In genomic region chr10:122460891-122461293, GRCh38 we compare ENCODE assay signal across 9 cellular contexts. TPM values are rescaled to one million over a fixed set of nuclear protein-coding genes. Genes with fewer than 3 reads are reported as not detected.
DNase-seq lines count a peak whose midpoint lies in the region; ATAC-seq and TF ChIP-seq lines count a peak whose summit lies in the region.
"Had no signal": no experiment of that assay in that cellular context is flagged by ENCODE, and none has a peak within 500 bp of the region (broad histone marks: within the 10 kb centered on the region; RNA-seq: fewer than 3 reads in every experiment).

No MANE protein-coding gene starts in this region.

- no peaks in the 10 kb centered on the region for H3K9me2 ChIP-seq in SK-N-SH

- H3K27ac ChIP-seq in SK-N-SH (ENCODE audit: low read depth in 2 of 2, low read length in 1 of 2) (peak overlapping the region in 1 of 2 experiments; percentile 45; a peak in 1 of 4 replicates), mesendoderm (ENCODE audit: low read depth, low read length) (no peak overlapping the region), tibial artery (peak overlapping the region; percentile 93 to 94)

- peak overlapping the region; percentile 42 for H3K56ac ChIP-seq in mesendoderm (ENCODE audit: low read length)

- CTCF ChIA-PET in SK-N-SH (lab: Yijun Ruan, JAX): interaction anchor here (1.4 kb wide), 2 partner anchors 118 to 162 kb away, joined by 3 to 4 read pairs; no protein-coding TSS in a partner anchor

- H3K4me1 ChIP-seq in SK-N-SH (ENCODE audit: control insufficient read depth in 1 of 2, insufficient read depth in 2 of 2, low read depth in 1 of 2, low read length in 1 of 2): peaks cover 5 to 19% of the 10 kb centered on the region in 2 experiments; a peak in 2 of 4 replicates
- H3K4me1 ChIP-seq in mesendoderm (ENCODE audit: control insufficient read depth, low read depth, low read length): no peaks in the 10 kb centered on the region
- H3K4me1 ChIP-seq in tibial artery: peaks cover 0 to 34% (median 28%) of the 10 kb centered on the region in 4 donors

- H2AK5ac ChIP-seq in mesendoderm (ENCODE audit: low read length): no peak overlapping the region

- H3K9me3 ChIP-seq in SK-N-SH (no peaks in the 10 kb centered on the region), tibial artery (no peaks in the 10 kb centered on the region)

- peaks cover 6% of the 10 kb centered on the region for H3K36me3 Mint-ChIP-seq in effector memory CD8-positive, alpha-beta T cell (ENCODE audit: insufficient read depth)
- H3K36me3 Mint-ChIP-seq: IgD-negative memory B cell had no signal

- 39% methylated on average over 3 of the region's 40 CpGs for WGBS in SK-N-SH (ENCODE audit: low lambda C conversion rate)
- WGBS in mesendoderm (ENCODE audit: extremely low coverage, insufficient coverage, low lambda C conversion rate): no CpG with 5 or more reads among the region's 40 CpGs

- no peaks in the 10 kb centered on the region for H3K79me1 ChIP-seq in mesendoderm (ENCODE audit: low read length)

- no peak overlapping the region for H2BK120ac ChIP-seq in mesendoderm (ENCODE audit: low read depth, low read length)

- peak overlapping the region; percentile 73 for H2AFZ ChIP-seq in SK-N-SH (ENCODE audit: low read depth)

- H3F3A ChIP-seq in SK-N-SH (replicated peaks; ENCODE audit: insufficient read depth): peaks cover 3% of the 10 kb centered on the region

- intact Hi-C loops in tibial artery (cut with DNase I; ENCODE audit: low total_unique reads): no loop called here

- H3K9ac ChIP-seq in SK-N-SH (peak overlapping the region; percentile 73; the same call in 1 of the 2 replicates), mesendoderm (ENCODE audit: low read length) (peak overlapping the region; percentile 8)

- ATAC-seq in SK-N-SH treated with all-trans-retinoic acid at 6 μM for 48 hours: no peak
- ATAC-seq in effector memory CD8-positive, alpha-beta T cell (replicated peaks): no peak

- H3K79me2 ChIP-seq in SK-N-SH (ENCODE audit: insufficient read depth): peaks cover 40% of the 10 kb centered on the region
- H3K79me2 ChIP-seq in mesendoderm (ENCODE audit: control insufficient read depth, insufficient read depth, low read length): no peaks in the 10 kb centered on the region

- H2BK5ac ChIP-seq in mesendoderm (ENCODE audit: low read length): no peak overlapping the region

- no peak overlapping the region for H3K23ac ChIP-seq in mesendoderm (ENCODE audit: low read length)

- no peaks in the 10 kb centered on the region for H3K9me3 Mint-ChIP-seq in effector memory CD8-positive, alpha-beta T cell

- H3K27me3 ChIP-seq in SK-N-SH (ENCODE audit: insufficient read depth) (no peaks in the 10 kb centered on the region), mesendoderm (ENCODE audit: insufficient read depth, low read length, poor library complexity) (peaks cover 34% of the 10 kb centered on the region), tibial artery (no peaks in the 10 kb centered on the region)

- peaks cover 0 to 2% of the 10 kb centered on the region in 2 experiments for H3K36me3 ChIP-seq in SK-N-SH (replicated peaks in 1 of 2; ENCODE audit: control insufficient read depth in 1 of 2, insufficient read depth in 2 of 2, low read length in 1 of 2)
- no peaks in the 10 kb centered on the region for H3K36me3 ChIP-seq in mesendoderm (ENCODE audit: control insufficient read depth, insufficient read depth, low read length)
- no peaks in the 10 kb centered on the region for H3K36me3 ChIP-seq in tibial artery

- peak overlapping the region; percentile 98 for H3K4me2 ChIP-seq in SK-N-SH
- peak overlapping the region; percentile 44 for H3K4me2 ChIP-seq in mesendoderm (ENCODE audit: low read length)

- POLR2A ChIA-PET in SK-N-SH (lab: Yijun Ruan, JAX): no interaction called here

- H3K27ac Mint-ChIP-seq in effector memory CD8-positive, alpha-beta T cell: no peak overlapping the region
- H3K27ac Mint-ChIP-seq: IgD-negative memory B cell had no signal

- peaks cover 18% of the 10 kb centered on the region for H4K20me1 ChIP-seq in SK-N-SH (ENCODE audit: insufficient read depth)

- peak overlapping the region; percentile 43 to 68 for H3K4me3 Mint-ChIP-seq in effector memory CD8-positive, alpha-beta T cell
- H3K4me3 Mint-ChIP-seq: IgD-negative memory B cell had no signal

- peak overlapping the region; percentile 24 for H3K18ac ChIP-seq in mesendoderm (ENCODE audit: low read length)

- peak; percentile 46 for DNase-seq in SK-N-SH
- DNase-seq in effector memory CD8-positive, alpha-beta T cell: no peak
- no peak for DNase-seq in mesendoderm
- no peak for DNase-seq in tibial artery
- DNase-seq in NCI-H1930 (lab: John Stamatoyannopoulos, UW): no peak
- DNase-seq in stimulated activated CD4-positive, alpha-beta T cell treated with anti-CD3 and anti-CD28 coated beads, Interleukin-4, amount 100 ng/mL, for 4 hours: no peak
- no peak for DNase-seq in NCI-H345 treated with DMSO at 0.1 percent for 48 hours (lab: John Stamatoyannopoulos, UW; ENCODE audit: unreplicated experiment)

- TF ChIP-seq RAD21 in SK-N-SH (IDR thresholded peaks at IDR 0.05; ENCODE audit: low read length): no peak

- TF ChIP-seq CTCF in SK-N-SH (IDR thresholded peaks at IDR 0.05) (no peak), tibial artery (IDR thresholded peaks at IDR 0.05) (no peak)

- peaks cover 9 to 19% of the 10 kb centered on the region in 2 donors for H3K4me1 Mint-ChIP-seq in effector memory CD8-positive, alpha-beta T cell (ENCODE audit: low read depth in 2 of 2)

- H2BK15ac ChIP-seq in mesendoderm (replicated peaks; ENCODE audit: low read depth): no peak overlapping the region

- no peak overlapping the region for H4K5ac ChIP-seq in mesendoderm (ENCODE audit: low read length)

- peak overlapping the region; percentile 65 to 74 for H3K4me3 ChIP-seq in SK-N-SH (ENCODE audit: low read depth in 2 of 2, low read length in 1 of 2)
- no peak overlapping the region for H3K4me3 ChIP-seq in mesendoderm (ENCODE audit: low read length)
- peak overlapping the region; percentile 85 to 95 for H3K4me3 ChIP-seq in tibial artery

- no peak overlapping the region for H4K8ac ChIP-seq in mesendoderm (ENCODE audit: low read depth, low read length)

- TF ChIP-seq EP300 in SK-N-SH (IDR thresholded peaks at IDR 0.05; ENCODE audit: borderline replicate concordance in 1 of 2, low read depth in 1 of 2, low read length in 1 of 2): no peak

- H3K4ac ChIP-seq in mesendoderm (ENCODE audit: low read depth, low read length): peak overlapping the region; percentile 38

- H3K27me3 Mint-ChIP-seq in effector memory CD8-positive, alpha-beta T cell: peaks cover 50 to 62% of the 10 kb centered on the region in 2 donors

TF ChIP-seq in SK-N-SH, 30 proteins besides CTCF, POLR2A, EP300 and RAD21:
- TF ChIP-seq IRF3 (IDR thresholded peaks at IDR 0.05; ENCODE audit: low read depth, low read length): no peak
- no peak for TF ChIP-seq GABPA (IDR thresholded peaks at IDR 0.05; ENCODE audit: low read depth)
- TF ChIP-seq EZH2phosphoT487 (IDR thresholded peaks at IDR 0.05; ENCODE audit: borderline replicate concordance, low read depth): no peak
- no peak for TF ChIP-seq FOSL2 (IDR thresholded peaks at IDR 0.05; ENCODE audit: borderline replicate concordance, low read depth)
- TF ChIP-seq JUND (IDR thresholded peaks at IDR 0.05): no peak
- TF ChIP-seq MEF2A (IDR thresholded peaks at IDR 0.05; ENCODE audit: borderline replicate concordance, low read depth): no peak
- TF ChIP-seq SIN3A (IDR thresholded peaks at IDR 0.05; ENCODE audit: borderline replicate concordance, low read depth, low read length): no peak
- no peak for TF ChIP-seq YY1 (IDR thresholded peaks at IDR 0.05; ENCODE audit: low read depth)

TF ChIP-seq in SK-N-SH treated with all-trans-retinoic acid at 6 μM for 48 hours, 23 proteins besides CTCF, POLR2A, EP300 and RAD21 (continues in another document):
- TF ChIP-seq CSDC2 (CRISPR knock-in tag; IDR thresholded peaks at IDR 0.05) (no peak), CSRNP3 (CRISPR knock-in tag; IDR thresholded peaks at IDR 0.05) (no peak), POU6F1 (CRISPR knock-in tag; IDR thresholded peaks at IDR 0.05; ENCODE audit: borderline replicate concordance, low read depth) (no peak), ISL1 (CRISPR knock-in tag; IDR thresholded peaks at IDR 0.05) (no peak), ZFP3 (CRISPR knock-in tag; IDR thresholded peaks at IDR 0.05) (no peak), TOX (CRISPR knock-in tag; IDR thresholded peaks at IDR 0.05; ENCODE audit: borderline replicate concordance) (no peak), OSR1 (CRISPR knock-in tag; IDR thresholded peaks at IDR 0.05) (no peak), PPARA (CRISPR knock-in tag; IDR thresholded peaks at IDR 0.05; ENCODE audit: borderline replicate concordance) (no peak)

RNA-seq across cellular contexts. Expression of gene HTRA1, which starts 0.5 kb away (rescaled TPM):
- 291 and 339 TPM in 2 replicates for polyA plus RNA-seq in SK-N-SH (2012; rRNA removed)
- 289 and 306 TPM in 2 replicates for polyA plus RNA-seq in SK-N-SH (2012; cell fraction: cytosol; rRNA removed)
- polyA plus RNA-seq in SK-N-SH (2012; cell fraction: nucleus; rRNA removed): 141 and 235 TPM in 2 replicates
- 6.1 TPM for polyA plus RNA-seq in mesendoderm (2013, experiment 1 of 2)
- 5.7 TPM for polyA plus RNA-seq in mesendoderm (2013, experiment 2 of 2)
- polyA plus RNA-seq: IgD-negative memory B cell had no signal

RNA-seq across cellular contexts. Expression of gene ARMS2, which starts 6.4 kb away (rescaled TPM):
- polyA plus RNA-seq in SK-N-SH (2012; rRNA removed): not detected in 2 replicates
- polyA plus RNA-seq in SK-N-SH (2012; cell fraction: cytosol; rRNA removed): 0.04 TPM in 1 of 2 replicates, not detected in the other
- polyA plus RNA-seq in SK-N-SH (2012; cell fraction: nucleus; rRNA removed): not detected in 2 replicates
- 0.04 TPM for polyA plus RNA-seq in mesendoderm (2013, experiment 1 of 2)
- not detected for polyA plus RNA-seq in mesendoderm (2013, experiment 2 of 2)
- polyA plus RNA-seq: IgD-negative memory B cell had no signal
